Comparison of ENCODE assay signal across 8 cellular contexts in the genomic region with DNA sequence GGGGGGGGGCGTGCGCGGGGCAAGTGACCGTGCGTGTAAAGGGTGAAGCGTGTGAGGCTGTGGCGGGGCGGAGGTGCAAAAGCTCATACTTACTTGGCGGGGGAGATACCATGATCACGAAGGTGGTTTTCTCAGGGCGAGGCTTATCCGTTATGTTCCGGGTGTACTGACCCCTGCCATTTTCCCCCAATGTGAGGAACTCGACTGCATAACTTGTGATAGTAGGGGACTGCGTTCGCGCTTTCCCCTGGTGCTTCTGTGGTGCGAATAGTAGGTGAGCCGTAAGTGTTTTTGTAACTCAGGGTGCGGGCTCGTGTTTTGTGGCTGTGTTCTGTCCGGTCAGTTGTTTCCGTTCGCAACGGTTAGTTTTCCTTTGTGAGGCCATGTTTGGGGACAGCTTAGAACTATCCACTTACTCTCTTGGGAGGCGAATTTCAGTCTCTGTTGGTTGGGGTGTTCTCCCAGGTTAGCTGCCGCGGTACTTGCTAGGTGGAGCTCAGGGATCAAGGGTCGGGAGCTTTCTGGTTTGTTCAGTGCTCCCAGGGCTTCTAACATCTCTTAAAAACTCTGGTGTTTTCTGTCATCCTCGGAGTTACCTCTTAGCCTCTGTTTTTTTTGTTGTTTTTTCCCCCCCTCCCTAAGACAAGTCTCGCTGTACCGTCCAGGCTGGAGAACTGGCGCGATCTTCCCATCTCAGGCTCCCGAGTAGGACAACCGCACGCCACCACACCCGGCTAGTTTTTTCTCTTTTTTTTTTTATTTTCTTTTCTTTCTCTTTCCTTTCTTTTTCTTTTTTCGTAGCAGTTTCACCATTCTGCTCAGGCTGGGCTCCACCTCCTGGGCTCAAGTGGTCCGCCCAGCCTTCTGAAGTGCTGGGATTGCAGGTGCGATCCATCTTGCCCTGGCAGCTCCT. TPM values are rescaled to one million over a fixed set of nuclear protein-coding genes. Genes with fewer than 3 reads are reported as not detected.
A peak's percentile ranks its signal among the peaks of the same experiment; 100 is the strongest.
DNase-seq lines count a peak whose midpoint lies in the region; ATAC-seq and TF ChIP-seq lines count a peak whose summit lies in the region.
"Not testable (repeated sequence)": the region's sequence is repeated elsewhere in the genome, so short reads cannot be mapped to it uniquely, and the experiment has no call there.

No MANE protein-coding gene starts in this region.

- in situ Hi-C loops in astrocyte of the cerebellum (cut with HindIII; ENCODE audit: low sequenced_read_pairs), result not testable (repeated sequence)

- H3K27ac ChIP-seq in right atrium auricular region (peak overlapping the region; percentile 78 to 86), tibial artery (peak overlapping the region; percentile 78 to 82)

- H3K4me3 ChIP-seq in astrocyte of the cerebellum (ENCODE audit: low read depth, low read length) (peak overlapping the region; percentile 34), right atrium auricular region (peak overlapping the region; percentile 40 to 55), tibial artery (peak overlapping the region; percentile 54 to 59)

- H3K27ac Mint-ChIP-seq in T-helper 2 cell treated with Interferon-gamma antibody and Interleukin-4, amounts not matched to agents 5 μg/mL and 100 μg/mL, for 36 hours, result peak overlapping the region; percentile 97

- intact Hi-C loops in posterior cingulate gyrus (cut with DNase I); tibial artery (cut with DNase I; ENCODE audit: low total_unique reads): not testable (repeated sequence)

- H3K27me3 Mint-ChIP-seq in T-helper 2 cell treated with Interferon-gamma antibody and Interleukin-4, amounts not matched to agents 5 μg/mL and 100 μg/mL, for 36 hours (ENCODE audit: low read depth), result not testable (repeated sequence)

- H3K36me3 Mint-ChIP-seq in T-helper 2 cell treated with Interferon-gamma antibody and Interleukin-4, amounts not matched to agents 5 μg/mL and 100 μg/mL, for 36 hours (ENCODE audit: low read depth), result not testable (repeated sequence)

- not testable (repeated sequence) for H3K9me3 Mint-ChIP-seq in T-helper 2 cell treated with Interferon-gamma antibody and Interleukin-4, amounts not matched to agents 5 μg/mL and 100 μg/mL, for 36 hours

- TF ChIP-seq CTCF in astrocyte of the cerebellum (IDR thresholded peaks at IDR 0.05; ENCODE audit: low read depth, low read length, missing control alignments); right atrium auricular region (IDR thresholded peaks at IDR 0.05); tibial artery (IDR thresholded peaks at IDR 0.05): not testable (repeated sequence)

- H3K27me3 ChIP-seq in right atrium auricular region, tibial artery: not testable (repeated sequence)

- not testable (repeated sequence) for H3K9me3 ChIP-seq in right atrium auricular region, tibial artery

- peak overlapping the region; percentile 97 for H3K4me3 Mint-ChIP-seq in T-helper 2 cell treated with Interferon-gamma antibody and Interleukin-4, amounts not matched to agents 5 μg/mL and 100 μg/mL, for 36 hours

- H3K36me3 ChIP-seq in right atrium auricular region, tibial artery: not testable (repeated sequence)

- DNase-seq in NCI-H187 (lab: John Stamatoyannopoulos, UW) (peak; percentile 83 to 86), astrocyte of the cerebellum (ENCODE audit: low read depth) (peak; percentile 92), right atrium auricular region (ENCODE audit: low spot score) (peak; percentile 94), posterior cingulate gyrus (peak in 9 of 10 donors; percentile 19 to 92 (median 59)), tibial artery (peak; percentile 65 to 78)
- DNase-seq in T-helper 2 cell treated with Interferon-gamma antibody and Interleukin-4, amounts not matched to agents 5 μg/mL and 100 μg/mL, for 36 hours (ENCODE audit: low spot score), result peak; percentile 89

- not testable (repeated sequence) for H3K4me1 ChIP-seq in right atrium auricular region, tibial artery

- peak; percentile 89 for ATAC-seq in GM18502 (IDR thresholded peaks at IDR 0.05; ENCODE audit: poor library complexity, unreplicated experiment)
- ATAC-seq in HG02870 (IDR thresholded peaks at IDR 0.05; ENCODE audit: unreplicated experiment), result peak; percentile 88

- H3K4me1 Mint-ChIP-seq in T-helper 2 cell treated with Interferon-gamma antibody and Interleukin-4, amounts not matched to agents 5 μg/mL and 100 μg/mL, for 36 hours (ENCODE audit: low read depth), result not testable (repeated sequence)

RNA-seq across cellular contexts. Expression of a gene that starts 39.3 kb away (rescaled TPM):
- not detected for total RNA-seq in right atrium auricular region

RNA-seq across cellular contexts. Expression of a gene that starts 48.7 kb away (rescaled TPM):
- 1 to 10 TPM; 5.5 to 8.9 TPM for total RNA-seq in right atrium auricular region

Comparison
In these comparisons a context has a peak if more than half of its experiments do, and no peak if none do; other contexts are left out.
1. Peak in every context shown above with its lines: DNase-seq, ATAC-seq, H3K4me3 ChIP-seq and H3K27ac ChIP-seq.